ENCODE assay signal across 9 cellular contexts in the genomic region with DNA sequence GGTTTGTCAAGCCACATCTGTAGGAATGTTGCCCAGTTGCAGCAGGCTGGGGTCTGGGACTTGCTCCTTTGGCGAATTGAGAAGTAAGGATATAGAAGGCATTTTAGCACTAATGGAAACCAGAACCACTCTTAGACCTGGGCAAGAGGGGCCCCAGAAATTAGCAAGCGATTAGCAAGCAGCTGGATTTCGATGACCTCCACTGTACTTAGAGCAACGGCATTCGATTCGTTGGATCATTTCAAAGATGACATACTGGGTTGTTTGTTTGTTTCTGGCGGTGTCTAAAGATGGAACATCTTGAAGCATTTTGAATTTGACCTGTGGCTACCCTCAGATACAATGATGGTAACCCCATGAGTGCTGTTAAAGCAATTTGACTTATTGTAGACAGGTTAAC. TPM values are rescaled to one million over a fixed set of nuclear protein-coding genes. Genes with fewer than 3 reads are reported as not detected.
DNase-seq lines count a peak whose midpoint lies in the region; TF ChIP-seq lines count a peak whose summit lies in the region.
"Had no signal": no experiment of that assay in that cellular context is flagged by ENCODE, and none has a peak within 500 bp of the region (broad histone marks: within the 10 kb centered on the region; RNA-seq: fewer than 3 reads in every experiment).

No MANE protein-coding gene starts in this region.

- H3K36me3 Mint-ChIP-seq in activated naive CD4-positive, alpha-beta T cell treated with anti-CD3 and anti-CD28 coated beads, Interleukin-2, amount 10 ng/mL, durations not matched to agents 7 days and 5 days, result peaks cover 6% of the 10 kb centered on the region
- peaks cover 5% of the 10 kb centered on the region for H3K36me3 Mint-ChIP-seq in activated T-helper 2 cell treated with anti-CD3 and anti-CD28 coated beads, Interferon-gamma antibody, Interleukin-2, Interleukin-4, amounts not matched to agents 10 μg/mL and 5 μg/mL and 100 μg/mL, durations not matched to agents 14 hours and 24 hours and 36 hours (ENCODE audit: low read depth)

- no peaks in the 10 kb centered on the region for H3K36me3 ChIP-seq in kidney epithelial cell (ENCODE audit: control insufficient read depth, insufficient read depth, low read length)
- H3K36me3 ChIP-seq in thymus (ENCODE audit: control insufficient read depth, insufficient read depth), result peaks cover 3% of the 10 kb centered on the region

- no peak for TF ChIP-seq CTCF in kidney epithelial cell (IDR thresholded peaks at IDR 0.05; ENCODE audit: insufficient read depth, low read length, poor library complexity, severe bottlenecking)

- CTCF ChIA-PET in activated naive CD4-positive, alpha-beta T cell treated with anti-CD3 and anti-CD28 coated beads, Interleukin-2, amount 10 ng/mL, durations not matched to agents 7 days and 5 days (lab: Charles Lee), result no interaction called here

- peaks cover 2% of the 10 kb centered on the region for H3K9me3 Mint-ChIP-seq in activated naive CD4-positive, alpha-beta T cell treated with anti-CD3 and anti-CD28 coated beads, Interleukin-2, amount 10 ng/mL, durations not matched to agents 7 days and 5 days
- no peaks in the 10 kb centered on the region for H3K9me3 Mint-ChIP-seq in activated T-helper 2 cell treated with anti-CD3 and anti-CD28 coated beads, Interferon-gamma antibody, Interleukin-2, Interleukin-4, amounts not matched to agents 10 μg/mL and 5 μg/mL and 100 μg/mL, durations not matched to agents 14 hours and 24 hours and 36 hours

- H3K4me3 Mint-ChIP-seq in activated naive CD4-positive, alpha-beta T cell treated with anti-CD3 and anti-CD28 coated beads, Interleukin-2, amount 10 ng/mL, durations not matched to agents 7 days and 5 days, result peak overlapping the region; percentile 83
- H3K4me3 Mint-ChIP-seq in activated T-helper 2 cell treated with anti-CD3 and anti-CD28 coated beads, Interferon-gamma antibody, Interleukin-2, Interleukin-4, amounts not matched to agents 10 μg/mL and 5 μg/mL and 100 μg/mL, durations not matched to agents 14 hours and 24 hours and 36 hours (ENCODE audit: low read depth), result peak overlapping the region; percentile 79

- peak overlapping the region; percentile 82 for H3K27ac Mint-ChIP-seq in activated naive CD4-positive, alpha-beta T cell treated with anti-CD3 and anti-CD28 coated beads, Interleukin-2, amount 10 ng/mL, durations not matched to agents 7 days and 5 days
- H3K27ac Mint-ChIP-seq in activated T-helper 2 cell treated with anti-CD3 and anti-CD28 coated beads, Interferon-gamma antibody, Interleukin-2, Interleukin-4, amounts not matched to agents 10 μg/mL and 5 μg/mL and 100 μg/mL, durations not matched to agents 14 hours and 24 hours and 36 hours, result peak overlapping the region; percentile 84

- intact Hi-C loops in activated T-helper 2 cell treated with anti-CD3 and anti-CD28 coated beads, Interferon-gamma antibody, Interleukin-2, Interleukin-4, amounts not matched to agents 10 μg/mL and 5 μg/mL and 100 μg/mL, durations not matched to agents 14 hours and 24 hours and 36 hours (cut with micrococcal nuclease), result loop anchor here (2.0 to 5.0 kb wide), 2 partner anchors 46 to 99 kb away; partner anchors contain the start of genes GTSE1 and PPARA

- no peak for DNase-seq in activated naive CD4-positive, alpha-beta T cell treated with anti-CD3 and anti-CD28 coated beads, Interleukin-2, amount 10 ng/mL, durations not matched to agents 7 days and 5 days
- no peak for DNase-seq in activated naive CD4-positive, alpha-beta T cell treated with Interleukin-2 at 50 U/mL for 16 hours
- no peak for DNase-seq in activated T-helper 2 cell treated with anti-CD3 and anti-CD28 coated beads, Interferon-gamma antibody, Interleukin-2, Interleukin-4, amounts not matched to agents 10 μg/mL and 5 μg/mL and 100 μg/mL, durations not matched to agents 14 hours and 24 hours and 36 hours (ENCODE audit: low spot score)
- no peak for DNase-seq in kidney epithelial cell (ENCODE audit: low read depth)
- DNase-seq in retina, result no peak
- no peak for DNase-seq in SKM-1 treated with dmso at 0.1 percent for 144 hours (lab: John Stamatoyannopoulos, UW; ENCODE audit: unreplicated experiment)
- DNase-seq in NCI-H1694 (lab: John Stamatoyannopoulos, UW), result no peak

- 90% methylated on average over 7 of the region's 7 CpGs for WGBS in thymus

- H3K4me1 ChIP-seq in thymus (ENCODE audit: control insufficient read depth, insufficient read depth, low read length), result peaks cover 15% of the 10 kb centered on the region

- H3K9me3 ChIP-seq in thymus (ENCODE audit: control insufficient read depth), result no peaks in the 10 kb centered on the region

- H3K27ac ChIP-seq in thymus (ENCODE audit: low read depth), result no peak overlapping the region

- peaks cover 18% of the 10 kb centered on the region for H3K27me3 Mint-ChIP-seq in activated naive CD4-positive, alpha-beta T cell treated with anti-CD3 and anti-CD28 coated beads, Interleukin-2, amount 10 ng/mL, durations not matched to agents 7 days and 5 days
- peaks cover 1% of the 10 kb centered on the region for H3K27me3 Mint-ChIP-seq in activated T-helper 2 cell treated with anti-CD3 and anti-CD28 coated beads, Interferon-gamma antibody, Interleukin-2, Interleukin-4, amounts not matched to agents 10 μg/mL and 5 μg/mL and 100 μg/mL, durations not matched to agents 14 hours and 24 hours and 36 hours (ENCODE audit: low read depth)

- H3K27me3 ChIP-seq in kidney epithelial cell (ENCODE audit: control insufficient read depth, insufficient read depth, low read length) (no peaks in the 10 kb centered on the region), thymus (ENCODE audit: control insufficient read depth, insufficient read depth) (no peaks in the 10 kb centered on the region)

- H3K4me3 ChIP-seq in kidney epithelial cell (ENCODE audit: low read depth, low read length) (peak overlapping the region; percentile 81), thymus (ENCODE audit: low read length) (peak overlapping the region; percentile 55)

- H3K4me1 Mint-ChIP-seq in activated naive CD4-positive, alpha-beta T cell treated with anti-CD3 and anti-CD28 coated beads, Interleukin-2, amount 10 ng/mL, durations not matched to agents 7 days and 5 days, result peaks cover 36% of the 10 kb centered on the region
- peaks cover 32% of the 10 kb centered on the region for H3K4me1 Mint-ChIP-seq in activated T-helper 2 cell treated with anti-CD3 and anti-CD28 coated beads, Interferon-gamma antibody, Interleukin-2, Interleukin-4, amounts not matched to agents 10 μg/mL and 5 μg/mL and 100 μg/mL, durations not matched to agents 14 hours and 24 hours and 36 hours (ENCODE audit: low read depth)

RNA-seq across cellular contexts. Expression of gene CDPF1, which starts 1.2 kb away (rescaled TPM):
- total RNA-seq in activated T-helper 2 cell treated with anti-CD3 and anti-CD28 coated beads, Interferon-gamma antibody, Interleukin-2, Interleukin-4, amounts not matched to agents 10 μg/mL and 5 μg/mL and 100 μg/mL, durations not matched to agents 14 hours and 24 hours and 36 hours, result 7.7 and 10.7 TPM in 2 replicates
- total RNA-seq in kidney epithelial cell, result 13.8 and 27.9 TPM in 2 replicates
- polyA plus RNA-seq in thymus, result 16.1 TPM

RNA-seq across cellular contexts. Expression of gene PKDREJ, which starts 11.9 kb away (rescaled TPM):
- total RNA-seq in activated T-helper 2 cell treated with anti-CD3 and anti-CD28 coated beads, Interferon-gamma antibody, Interleukin-2, Interleukin-4, amounts not matched to agents 10 μg/mL and 5 μg/mL and 100 μg/mL, durations not matched to agents 14 hours and 24 hours and 36 hours, result not detected in 2 replicates
- total RNA-seq in kidney epithelial cell, result not detected in 2 replicates
- 0.02 TPM for polyA plus RNA-seq in thymus
- total RNA-seq: RPMI7951 had no signal

RNA-seq across cellular contexts. Expression of gene TTC38, which starts 16.5 kb away (rescaled TPM):
- total RNA-seq in activated T-helper 2 cell treated with anti-CD3 and anti-CD28 coated beads, Interferon-gamma antibody, Interleukin-2, Interleukin-4, amounts not matched to agents 10 μg/mL and 5 μg/mL and 100 μg/mL, durations not matched to agents 14 hours and 24 hours and 36 hours, result 20.7 and 21.0 TPM in 2 replicates
- 28.9 and 39.9 TPM in 2 replicates for total RNA-seq in kidney epithelial cell
- polyA plus RNA-seq in thymus, result 10.3 TPM

RNA-seq across cellular contexts. Expression of gene GTSE1, which starts 45.4 kb away (rescaled TPM):
- total RNA-seq in activated T-helper 2 cell treated with anti-CD3 and anti-CD28 coated beads, Interferon-gamma antibody, Interleukin-2, Interleukin-4, amounts not matched to agents 10 μg/mL and 5 μg/mL and 100 μg/mL, durations not matched to agents 14 hours and 24 hours and 36 hours, result 46.1 and 47.7 TPM in 2 replicates
- 3.8 and 4.5 TPM in 2 replicates for total RNA-seq in kidney epithelial cell
- 4.4 TPM for polyA plus RNA-seq in thymus
